In the genomic region with DNA sequence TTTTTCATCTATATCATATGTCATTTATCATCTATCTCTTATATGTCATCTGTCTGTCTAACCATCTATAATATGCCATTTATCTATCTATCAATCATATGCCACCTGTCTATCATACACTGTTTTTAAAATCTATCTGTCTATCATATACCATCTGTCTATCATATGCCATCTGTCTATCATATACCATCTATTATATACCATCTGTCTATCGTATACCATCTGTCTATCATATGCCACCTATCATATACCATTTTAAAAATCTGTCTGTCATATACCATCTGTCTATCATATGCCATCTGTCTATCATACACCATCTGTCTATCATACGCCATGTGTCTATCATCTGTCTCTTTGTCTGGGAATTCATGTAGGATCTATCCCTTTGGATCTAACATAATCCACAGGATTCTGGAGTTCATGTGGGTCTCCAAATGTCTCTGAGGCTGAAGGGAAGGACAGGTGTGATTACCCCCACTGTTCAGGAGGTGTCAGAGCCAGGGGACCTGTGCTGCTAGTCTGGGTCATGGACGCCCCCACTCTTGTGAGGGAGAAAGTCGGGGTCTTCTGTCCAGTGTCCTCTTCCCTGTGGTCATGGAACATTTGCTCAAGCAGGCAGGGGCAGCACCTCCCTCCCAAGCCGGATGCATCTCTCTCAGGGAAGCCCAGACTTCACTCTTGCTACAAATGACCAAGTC, we compare ENCODE assay signal across 18 cellular contexts. TPM values are rescaled to one million over a fixed set of nuclear protein-coding genes. Genes with fewer than 3 reads are reported as not detected.
DNase-seq lines count a peak whose midpoint lies in the region; ATAC-seq and TF ChIP-seq lines count a peak whose summit lies in the region.
"Had no signal": no experiment of that assay in that cellular context is flagged by ENCODE, and none has a peak within 500 bp of the region (broad histone marks: within the 10 kb centered on the region; RNA-seq: fewer than 3 reads in every experiment).

No MANE protein-coding gene starts in this region.

- H3K27me3 Mint-ChIP-seq in CD14-positive monocyte (ENCODE audit: low read depth in 3 of 3) (peaks cover 0 to 6% (median 4%) of the 10 kb centered on the region in 3 donors), endodermal cell (ENCODE audit: insufficient read depth) (peaks cover 1% of the 10 kb centered on the region), T-cell (peaks cover 0 to 5% of the 10 kb centered on the region in 2 donors)
- H3K27me3 Mint-ChIP-seq: CD4-positive, CD25-positive, alpha-beta regulatory T cell had no signal

- no peak for TF ChIP-seq CTCF in CD14-positive monocyte (IDR thresholded peaks at IDR 0.05)
- no peak for TF ChIP-seq CTCF in endodermal cell (conservative IDR thresholded peaks at IDR 0.05)
- TF ChIP-seq CTCF in osteoblast (IDR thresholded peaks at IDR 0.05; ENCODE audit: extremely low read depth, low read depth, low read length) = no peak

- H3K27me3 ChIP-seq in endodermal cell (ENCODE audit: control insufficient read depth, insufficient read depth, low read length, poor library complexity, severe bottlenecking) (no peaks in the 10 kb centered on the region), osteoblast (ENCODE audit: insufficient read depth, low read length) (no peaks in the 10 kb centered on the region), mesenchymal stem cell (ENCODE audit: control insufficient read depth in 1 of 2, insufficient read depth in 1 of 2, low read length in 2 of 2) (peaks cover 0 to 11% of the 10 kb centered on the region in 2 experiments)
- H3K27me3 ChIP-seq: BLaER1 had no signal

- H4K91ac ChIP-seq in mesenchymal stem cell (ENCODE audit: low read length) = no peak overlapping the region

- H3K9me3 ChIP-seq in endodermal cell (ENCODE audit: control insufficient read depth, low read length) (no peaks in the 10 kb centered on the region), osteoblast (ENCODE audit: low read depth, low read length) (no peaks in the 10 kb centered on the region), mesenchymal stem cell (ENCODE audit: control insufficient read depth, low read length) (no peaks in the 10 kb centered on the region)
- H3K9me3 ChIP-seq: BLaER1 had no signal

- H2BK5ac ChIP-seq in mesenchymal stem cell (ENCODE audit: low read depth, low read length, poor library complexity, severe bottlenecking) = no peak overlapping the region

- no peaks in the 10 kb centered on the region for H4K20me1 ChIP-seq in osteoblast (ENCODE audit: insufficient read depth, low read length)
- H4K20me1 ChIP-seq: BLaER1 had no signal

- H3K9ac ChIP-seq in endodermal cell (ENCODE audit: extremely low read depth, low read length, poor library complexity, severe bottlenecking) (no peak overlapping the region), mesenchymal stem cell (ENCODE audit: low read length) (no peak overlapping the region)
- H3K9ac ChIP-seq: BLaER1, GM23248 had no signal

- no peak overlapping the region for H3K4ac ChIP-seq in mesenchymal stem cell (ENCODE audit: low read depth in 1 of 2, low read length in 2 of 2)

- H2BK12ac ChIP-seq in mesenchymal stem cell (ENCODE audit: low read length in 2 of 2) = no peak overlapping the region

- no peak overlapping the region for H3K23ac ChIP-seq in mesenchymal stem cell (ENCODE audit: low read length in 2 of 2)

- no peaks in the 10 kb centered on the region for H3K36me3 Mint-ChIP-seq in CD14-positive monocyte
- no peaks in the 10 kb centered on the region for H3K36me3 Mint-ChIP-seq in endodermal cell (ENCODE audit: low read depth)
- no peaks in the 10 kb centered on the region for H3K36me3 Mint-ChIP-seq in T-cell
- H3K36me3 Mint-ChIP-seq: CD4-positive, CD25-positive, alpha-beta regulatory T cell had no signal

- H3K4me3 Mint-ChIP-seq in CD14-positive monocyte (no peak overlapping the region), endodermal cell (no peak overlapping the region), T-cell (no peak overlapping the region)
- H3K4me3 Mint-ChIP-seq: CD4-positive, CD25-positive, alpha-beta regulatory T cell had no signal

- intact Hi-C loops in CD14-positive monocyte (cut with micrococcal nuclease) = no loop called here

- H3K36me3 ChIP-seq in endodermal cell (ENCODE audit: control insufficient read depth, insufficient read depth, low read length) (no peaks in the 10 kb centered on the region), osteoblast (ENCODE audit: insufficient read depth, low read length) (no peaks in the 10 kb centered on the region), mesenchymal stem cell (ENCODE audit: control insufficient read depth in 1 of 2, insufficient read depth in 2 of 2, low read depth in 1 of 2, low read length in 2 of 2) (no peaks in the 10 kb centered on the region)
- H3K36me3 ChIP-seq: BLaER1 had no signal

- peaks cover 0 to 3% (median 1%) of the 10 kb centered on the region in 7 donors for H3K9me3 Mint-ChIP-seq in CD14-positive monocyte
- H3K9me3 Mint-ChIP-seq in endodermal cell = no peaks in the 10 kb centered on the region
- H3K9me3 Mint-ChIP-seq in T-cell = peaks cover 0 to 4% (median 0%) of the 10 kb centered on the region in 3 donors

- POLR2A ChIA-PET in T-cell (lab: Charles Lee) = no interaction called here

- no peak overlapping the region for H4K8ac ChIP-seq in mesenchymal stem cell (ENCODE audit: low read length)

- 90 to 91% methylated on average over 4 to 5 of the region's 5 CpGs for WGBS in endodermal cell (ENCODE audit: insufficient coverage in 1 of 2, insufficient read length in 1 of 2), 2 experiments
- WGBS in mesenchymal stem cell = 91% methylated on average over 5 of the region's 5 CpGs

- DNase-seq in NCI-H2171 treated with DMSO at 0.1 percent for 48 hours (lab: John Stamatoyannopoulos, UW) = peak; percentile 17
- no peak for DNase-seq in NCI-H2171 (lab: John Stamatoyannopoulos, UW)
- peak; percentile 40 for DNase-seq in CD14-positive monocyte (ENCODE audit: low spot score)
- peak; percentile 25 for DNase-seq in endodermal cell
- peak; percentile 48 for DNase-seq in osteoblast (ENCODE audit: insufficient read length, low spot score, missing footprints)
- DNase-seq in mesenchymal stem cell = no peak
- DNase-seq in T-cell = no peak
- DNase-seq in stimulated activated CD4-positive, alpha-beta T cell treated with anti-CD3 and anti-CD28 coated beads, Interleukin-2, amount 100 ng/mL, for 24 hours = no peak
- DNase-seq: AML-193; CD4-positive, CD25-positive, alpha-beta regulatory T cell; DMS79; GM23248 had no signal

- H2AFZ ChIP-seq in osteoblast (ENCODE audit: low read length) (no peak overlapping the region), mesenchymal stem cell (ENCODE audit: low read depth, low read length) (no peak overlapping the region)
- H2AFZ ChIP-seq: GM23248 had no signal

- H3K4me2 ChIP-seq in osteoblast (ENCODE audit: insufficient read depth, low read length) (no peak overlapping the region), mesenchymal stem cell (ENCODE audit: low read length, poor library complexity, severe bottlenecking) (no peak overlapping the region)
- H3K4me2 ChIP-seq: BLaER1 had no signal

- H3K79me2 ChIP-seq in osteoblast (ENCODE audit: insufficient read depth, low read length) = no peaks in the 10 kb centered on the region

- H2AK5ac ChIP-seq in mesenchymal stem cell (ENCODE audit: low read length, severe bottlenecking) = no peak overlapping the region

- H3K4me3 ChIP-seq in endodermal cell (ENCODE audit: low read length) = no peak overlapping the region
- H3K4me3 ChIP-seq in osteoblast (ENCODE audit: insufficient read depth, low read length) = no peak overlapping the region
- H3K4me3 ChIP-seq in mesenchymal stem cell (ENCODE audit: insufficient read depth in 1 of 2, low read depth in 1 of 2, low read length in 2 of 2) = no peak overlapping the region
- H3K4me3 ChIP-seq: BLaER1, GM12878, GM23248 had no signal

- H3K14ac ChIP-seq in mesenchymal stem cell (ENCODE audit: low read length in 2 of 2) = no peak overlapping the region

- no peak overlapping the region for H2BK120ac ChIP-seq in mesenchymal stem cell (ENCODE audit: low read depth, low read length)

- H3K4me1 Mint-ChIP-seq in CD14-positive monocyte = no peaks in the 10 kb centered on the region
- no peaks in the 10 kb centered on the region for H3K4me1 Mint-ChIP-seq in endodermal cell
- no peaks in the 10 kb centered on the region for H3K4me1 Mint-ChIP-seq in T-cell
- H3K4me1 Mint-ChIP-seq: CD4-positive, CD25-positive, alpha-beta regulatory T cell had no signal

- ATAC-seq in T-cell (replicated peaks in 1 of 4) = no peak
- ATAC-seq: GM12878, HCT116 had no signal

- H3K27ac ChIP-seq in endodermal cell (ENCODE audit: low read depth, low read length) = no peak overlapping the region
- H3K27ac ChIP-seq in osteoblast (ENCODE audit: low read depth, low read length) = no peak overlapping the region
- no peak overlapping the region for H3K27ac ChIP-seq in mesenchymal stem cell (ENCODE audit: low read length, poor library complexity, severe bottlenecking)
- H3K27ac ChIP-seq: 22Rv1, BLaER1, GM23248 had no signal

- H3K4me1 ChIP-seq in endodermal cell (ENCODE audit: control insufficient read depth, insufficient read depth, low read length) (no peaks in the 10 kb centered on the region), osteoblast (ENCODE audit: insufficient read depth, low read length) (no peaks in the 10 kb centered on the region), mesenchymal stem cell (ENCODE audit: control insufficient read depth, insufficient read depth, low read depth, low read length) (peaks cover 3% of the 10 kb centered on the region)
- H3K4me1 ChIP-seq: BLaER1 had no signal

- H3K27ac Mint-ChIP-seq in CD14-positive monocyte (no peak overlapping the region), endodermal cell (no peak overlapping the region), T-cell (no peak overlapping the region)
- H3K27ac Mint-ChIP-seq: CD4-positive, CD25-positive, alpha-beta regulatory T cell had no signal

- H3K18ac ChIP-seq in mesenchymal stem cell (ENCODE audit: low read depth in 1 of 2, low read length in 2 of 2) = no peak overlapping the region

- CTCF ChIA-PET in T-cell (lab: Charles Lee) = no interaction called here

- H2BK15ac ChIP-seq in mesenchymal stem cell (ENCODE audit: low read depth, poor library complexity, severe bottlenecking) = no peak overlapping the region

- H3K79me1 ChIP-seq in mesenchymal stem cell (replicated peaks; ENCODE audit: low read length, poor library complexity, severe bottlenecking) = no peaks in the 10 kb centered on the region

RNA-seq across cellular contexts. Expression of a gene that starts 36.9 kb away (rescaled TPM):
- polyA plus RNA-seq in CD14-positive monocyte = not detected
- total RNA-seq in endodermal cell (not detected), osteoblast (under 0.01 TPM in 2 replicates), T-cell (not detected)
- polyA plus RNA-seq in endodermal cell (2013, experiment 1 of 2) = not detected
- 0.04 TPM for polyA plus RNA-seq in endodermal cell (2013, experiment 2 of 2)
- not detected for polyA plus RNA-seq in mesenchymal stem cell (2013, experiment 1 of 2)
- not detected for polyA plus RNA-seq in mesenchymal stem cell (2013, experiment 2 of 2)
- total RNA-seq: A673; CD4-positive, CD25-positive, alpha-beta regulatory T cell; G401; GM12878; GM23248 had no signal
- polyA plus RNA-seq: CD4-positive, CD25-positive, alpha-beta regulatory T cell; GM12878; GM23248 had no signal

Comparison
In these comparisons a context has a peak if more than half of its experiments do, and no peak if none do; other contexts are left out.
1. DNase-seq: peak in NCI-H2171 treated with DMSO at 0.1 percent for 48 hours (single experiment), CD14-positive monocyte (single experiment), endodermal cell (single experiment) and osteoblast (single experiment); none in NCI-H2171 (single experiment), mesenchymal stem cell (single experiment), T-cell (0 of 34) and stimulated activated CD4-positive, alpha-beta T cell treated with anti-CD3 and anti-CD28 coated beads, Interleukin-2, amount 100 ng/mL, for 24 hours (0 of 2).